Comparison of ENCODE assay signal across 8 cellular contexts in genomic region chr1:98388431-98388830, GRCh38.
A peak's percentile ranks its signal among the peaks of the same experiment; 100 is the strongest.
DNase-seq lines count a peak whose midpoint lies in the region; ATAC-seq and TF ChIP-seq lines count a peak whose summit lies in the region.

No MANE protein-coding gene starts in this region.

- ATAC-seq in GM21723 (IDR thresholded peaks at IDR 0.05; ENCODE audit: unreplicated experiment) = no peak

- peaks cover 16% of the 10 kb centered on the region for H3K4me1 ChIP-seq in BE2C

- H3K27ac ChIP-seq in RWPE1 = no peak overlapping the region

- no peaks in the 10 kb centered on the region for H3K9me3 ChIP-seq in BE2C

- POLR2A ChIA-PET in RWPE1 (lab: Yijun Ruan, JAX; ENCODE audit: low non-redundant PET) = no interaction called here

- no peaks in the 10 kb centered on the region for H3K27me3 ChIP-seq in BE2C

- H3K36me3 ChIP-seq in BE2C = no peaks in the 10 kb centered on the region

- H3K4me3 ChIP-seq in BE2C (ENCODE audit: low read depth, low read length) = no peak overlapping the region

- DNase-seq in Daoy (ENCODE audit: low read depth) (peak; percentile 80), H4 (ENCODE audit: low spot score) (peak; percentile 33), RWPE1 (ENCODE audit: low spot score) (peak; percentile 12), foreskin melanocyte (peak; percentile 98), NCI-H2227 (lab: John Stamatoyannopoulos, UW; ENCODE audit: unreplicated experiment) (no peak), DMS79 treated with DMSO at 0.1 percent for 48 hours (lab: John Stamatoyannopoulos, UW) (no peak), BE2C (no peak)

- CTCF ChIA-PET in RWPE1 (lab: Yijun Ruan, JAX) = interaction anchor here (0.7 kb wide), 1 partner anchor 10 kb away, joined by 3 read pairs; no protein-coding TSS in a partner anchor

- TF ChIP-seq CTCF in RWPE1 (conservative IDR thresholded peaks at IDR 0.05; ENCODE audit: low read depth) (no peak), BE2C (IDR thresholded peaks at IDR 0.05; ENCODE audit: low read depth, low read length) (no peak)

Comparison
In these comparisons a context has a peak if more than half of its experiments do, and no peak if none do; other contexts are left out.
1. DNase-seq: peak in Daoy (single experiment), H4 (single experiment), RWPE1 (single experiment) and foreskin melanocyte (single experiment); none in NCI-H2227 (single experiment), DMS79 treated with DMSO at 0.1 percent for 48 hours (single experiment) and BE2C (single experiment).